2 cellular contexts compared by ENCODE assay signal in genomic region chr16:84137287-84137686, GRCh38.
TF ChIP-seq lines count a peak whose summit lies in the region.

No MANE protein-coding gene starts in this region.

TF ChIP-seq in GM23338, 12 proteins besides CTCF, POLR2A, EP300 and RAD21:
- TF ChIP-seq ZNF462 (CRISPR knock-in tag; IDR thresholded peaks at IDR 0.05) (no peak), CREB1 (CRISPR knock-in tag; IDR thresholded peaks at IDR 0.05; ENCODE audit: low read depth) (no peak), REST (IDR thresholded peaks at IDR 0.05; ENCODE audit: unreplicated experiment) (no peak), ETS1 (IDR thresholded peaks at IDR 0.05) (no peak), JUNB (IDR thresholded peaks at IDR 0.05; ENCODE audit: unreplicated experiment) (no peak), EZH2 (IDR thresholded peaks at IDR 0.05; ENCODE audit: low read depth, unreplicated experiment) (no peak), ZNF331 (CRISPR knock-in tag; IDR thresholded peaks at IDR 0.05; ENCODE audit: low read depth) (no peak), ZNF114 (CRISPR knock-in tag; IDR thresholded peaks at IDR 0.05) (no peak), STAT1 (IDR thresholded peaks at IDR 0.05; ENCODE audit: unreplicated experiment) (no peak), POLR2AphosphoS5 (IDR thresholded peaks at IDR 0.05; ENCODE audit: low read depth) (no peak), NANOG (IDR thresholded peaks at IDR 0.05; ENCODE audit: borderline replicate concordance) (no peak), EZH2phosphoT487 (IDR thresholded peaks at IDR 0.05; ENCODE audit: unreplicated experiment) (no peak)

TF ChIP-seq in H1, 55 proteins besides CTCF, POLR2A, EP300 and RAD21:
- TF ChIP-seq SIN3A (conservative IDR thresholded peaks at IDR 0.05 in 1 of 2, IDR thresholded peaks at IDR 0.05 in 1 of 2; ENCODE audit: low read depth in 1 of 2, low read length in 2 of 2) = no peak
- no peak for TF ChIP-seq USF2 (IDR thresholded peaks at IDR 0.05; ENCODE audit: low read length)
- TF ChIP-seq TEAD4 (IDR thresholded peaks at IDR 0.05; ENCODE audit: low read depth, low read length) = no peak
- no peak for TF ChIP-seq POLR2AphosphoS5 (IDR thresholded peaks at IDR 0.05; ENCODE audit: low read depth, low read length)
- TF ChIP-seq TCF12 (IDR thresholded peaks at IDR 0.05; ENCODE audit: low read depth, low read length) = no peak
- no peak for TF ChIP-seq MAFK (IDR thresholded peaks at IDR 0.05; ENCODE audit: low read depth, low read length)
- TF ChIP-seq ATF3 (IDR thresholded peaks at IDR 0.05; ENCODE audit: insufficient read depth, low read depth, low read length) = no peak
- no peak for TF ChIP-seq SAP30 (IDR thresholded peaks at IDR 0.05; ENCODE audit: insufficient read depth, insufficient replicate concordance, low read length)
- no peak for TF ChIP-seq SIRT6 (IDR thresholded peaks at IDR 0.05; ENCODE audit: low read length)
- TF ChIP-seq SUZ12 (IDR thresholded peaks at IDR 0.05; ENCODE audit: low read length) = no peak
- TF ChIP-seq CHD2 (IDR thresholded peaks at IDR 0.05; ENCODE audit: low read length) = no peak
- no peak for TF ChIP-seq POU5F1 (IDR thresholded peaks at IDR 0.05; ENCODE audit: low read depth, low read length)
- no peak for TF ChIP-seq FOSL1 (IDR thresholded peaks at IDR 0.05; ENCODE audit: insufficient read depth, low read depth, low read length)
- TF ChIP-seq NANOG (IDR thresholded peaks at IDR 0.05; ENCODE audit: insufficient read depth, low read depth, low read length, poor library complexity, severe bottlenecking) = no peak
- TF ChIP-seq RNF2 (IDR thresholded peaks at IDR 0.05; ENCODE audit: borderline replicate concordance, low read depth, low read length, missing control alignments, poor library complexity, severe bottlenecking) = no peak
- no peak for TF ChIP-seq KDM4A (IDR thresholded peaks at IDR 0.05; ENCODE audit: low read depth, low read length, severe bottlenecking)
- no peak for TF ChIP-seq SP1 (IDR thresholded peaks at IDR 0.05; ENCODE audit: low read depth, low read length)
